ENCODE assay signal across 22 cellular contexts in genomic region chr11:93773601-93774200, GRCh38.
"Had no signal": no experiment of that assay in that cellular context is flagged by ENCODE, and none has a peak within 500 bp of the region (broad histone marks: within the 10 kb centered on the region; RNA-seq: fewer than 3 reads in every experiment).

No MANE protein-coding gene starts in this region.

- FAIRE-seq: K562, RCC 7860 had no signal

- H3K9ac ChIP-seq: KMS-11 had no signal

- H3K36me3 ChIP-seq: SJSA1 had no signal

- H3K27me3 ChIP-seq: SJSA1 had no signal

- H3K4me2 ChIP-seq: KMS-11 had no signal

- H3K27ac ChIP-seq: KMS-11, SJSA1, SK-N-MC had no signal

- H3K9me3 ChIP-seq: SJSA1 had no signal

- H3K4me1 ChIP-seq: SJSA1 had no signal

- DNase-seq: NCI-H1048, NCI-H1105 treated with DMSO at 0.1 percent for 48 hours, NCI-H1417 treated with DMSO at 0.1 percent for 48 hours, NCI-H146, NCI-H1694 treated with DMSO at 0.1 percent for 48 hours, NCI-H1930, NCI-H2081, NCI-H2107, NCI-H226, NCI-H446, NCI-H510A, NCI-H524 treated with DMSO at 0.1 percent for 48 hours, NCI-H69, NCI-H774, Right ventricle myocardium superior, RPMI8226, SIG-M5 had no signal

- H3K4me3 ChIP-seq: K562, SJSA1, SK-N-MC had no signal
